In genomic region chr19:13243971-13244370, GRCh38 we compare ENCODE assay signal across 2 cellular contexts.
TF ChIP-seq lines count a peak whose summit lies in the region.

No MANE protein-coding gene starts in this region.

TF ChIP-seq in GM23338, 12 proteins besides CTCF, POLR2A, EP300 and RAD21 (continued from another document):
- TF ChIP-seq ZNF462 (CRISPR knock-in tag; IDR thresholded peaks at IDR 0.05) (no peak), REST (IDR thresholded peaks at IDR 0.05; ENCODE audit: unreplicated experiment) (peak; percentile 64), EZH2phosphoT487 (IDR thresholded peaks at IDR 0.05; ENCODE audit: unreplicated experiment) (no peak)

TF ChIP-seq in GM12878, 131 proteins besides CTCF, POLR2A, EP300 and RAD21 (continued from another document):
- TF ChIP-seq REST (IDR thresholded peaks at IDR 0.05; ENCODE audit: low read depth, low read length), result peak; percentile 49; the same call in 1 of the 2 replicates
